In genomic region chr13:98972059-98972458, GRCh38 we compare ENCODE assay signal across 20 cellular contexts. TPM values are rescaled to one million over a fixed set of nuclear protein-coding genes. Genes with fewer than 3 reads are reported as not detected.
A peak's percentile ranks its signal among the peaks of the same experiment; 100 is the strongest.
DNase-seq lines count a peak whose midpoint lies in the region; ATAC-seq and TF ChIP-seq lines count a peak whose summit lies in the region.
"Had no signal": no experiment of that assay in that cellular context is flagged by ENCODE, and none has a peak within 500 bp of the region (broad histone marks: within the 10 kb centered on the region; RNA-seq: fewer than 3 reads in every experiment).

No MANE protein-coding gene starts in this region.

- no peak overlapping the region for H3K4ac ChIP-seq in neuronal stem cell (ENCODE audit: low read length)

- no peak overlapping the region for H3K23ac ChIP-seq in neuronal stem cell (ENCODE audit: low read depth, low read length, poor library complexity)

- intact Hi-C loops in left cardiac atrium (cut with DNase I): no loop called here
- intact Hi-C loops in esophagus muscularis mucosa (cut with DNase I): no loop called here

- no peak overlapping the region for H2BK12ac ChIP-seq in neuronal stem cell (ENCODE audit: low read length)

- H3K18ac ChIP-seq in neuronal stem cell (ENCODE audit: low read length): no peak overlapping the region

- no peak for TF ChIP-seq EP300 in esophagus muscularis mucosa (IDR thresholded peaks at IDR 0.05)

- peak overlapping the region; percentile 79 for H3K27ac ChIP-seq in cardiac muscle cell
- H3K27ac ChIP-seq in esophagus muscularis mucosa (replicated peaks in 1 of 4): peak overlapping the region; percentile 50 to 74 (median 62)
- H3K27ac ChIP-seq in neuronal stem cell (replicated peaks; ENCODE audit: low read length): no peak overlapping the region
- H3K27ac ChIP-seq: HL-60 had no signal

- H3K36me3 ChIP-seq in cardiac muscle cell (no peaks in the 10 kb centered on the region), esophagus muscularis mucosa (no peaks in the 10 kb centered on the region), neuronal stem cell (replicated peaks in 1 of 2; ENCODE audit: control insufficient read depth in 2 of 2, insufficient read depth in 2 of 2, low read length in 2 of 2) (no peaks in the 10 kb centered on the region)

- TF ChIP-seq POLR2A in esophagus muscularis mucosa (IDR thresholded peaks at IDR 0.05; ENCODE audit: low read depth): no peak

- no peak overlapping the region for H3K4me3 ChIP-seq in cardiac muscle cell
- no peak overlapping the region for H3K4me3 ChIP-seq in esophagus muscularis mucosa
- no peak overlapping the region for H3K4me3 ChIP-seq in neuronal stem cell (ENCODE audit: low read length in 2 of 2)
- H3K4me3 ChIP-seq: skin epidermis had no signal

- DNase-seq in cardiac muscle cell (ENCODE audit: low read depth in 1 of 2, low spot score in 1 of 2) (no peak), left cardiac atrium (no peak), esophagus muscularis mucosa (ENCODE audit: extremely low spot score) (no peak), neuronal stem cell (ENCODE audit: low spot score) (no peak)
- no peak for DNase-seq in stimulated activated CD4-positive, alpha-beta T cell treated with anti-CD3 and anti-CD28 coated beads, Interleukin-2, amount 100 ng/mL, for 24 hours
- no peak for DNase-seq in activated CD8-positive, alpha-beta memory T cell treated with anti-CD3 and anti-CD28 coated beads, Interleukin-2, amount 50 U/mL, for 48 hours
- DNase-seq: activated CD4-positive, alpha-beta T cell treated with anti-CD3 and anti-CD28 coated beads, Interleukin-2, amount 50 U/mL, for 48 hours; activated T-cell treated with anti-CD3 and anti-CD28 coated beads, Interleukin-2, amount 50 U/mL, for 24 hours; GOT3; kidney; NCI-H774; occipital lobe; stimulated activated CD4-positive, alpha-beta T cell treated with anti-CD3 and anti-CD28 coated beads, Interleukin-4, amount 100 ng/mL, for 4 hours; stimulated activated CD8-positive, alpha-beta memory T cell treated with anti-CD3 and anti-CD28 coated beads, Interleukin-4, amount 100 ng/mL, for 48 hours had no signal

- H3K27me3 ChIP-seq in cardiac muscle cell (no peaks in the 10 kb centered on the region), esophagus muscularis mucosa (no peaks in the 10 kb centered on the region), neuronal stem cell (ENCODE audit: control insufficient read depth in 3 of 3, insufficient read depth in 3 of 3, low read depth in 1 of 3, low read length in 3 of 3) (no peaks in the 10 kb centered on the region)

- no peak overlapping the region for H4K91ac ChIP-seq in neuronal stem cell (ENCODE audit: low read depth, low read length, poor library complexity)

- H2AK5ac ChIP-seq in neuronal stem cell (ENCODE audit: low read depth, low read length): no peak overlapping the region

- WGBS in esophagus muscularis mucosa: 25% methylated on average over 3 of the region's 3 CpGs
- no CpG with 5 or more reads among the region's 3 CpGs for WGBS in neuronal stem cell (ENCODE audit: extremely low coverage in 2 of 2, insufficient read length in 2 of 2, insufficient replicate concordance in 1 of 2), 2 donors

- no peak overlapping the region for H2BK5ac ChIP-seq in neuronal stem cell (ENCODE audit: low read length)

- H2BK120ac ChIP-seq in neuronal stem cell (ENCODE audit: low read depth, low read length): no peak overlapping the region

- H3K14ac ChIP-seq in neuronal stem cell (ENCODE audit: low read length): no peak overlapping the region

- H3K9me3 ChIP-seq in cardiac muscle cell (ENCODE audit: low read depth) (no peaks in the 10 kb centered on the region), esophagus muscularis mucosa (no peaks in the 10 kb centered on the region), neuronal stem cell (replicated peaks in 1 of 2; ENCODE audit: control insufficient read depth in 2 of 2, insufficient read depth in 1 of 2, low read depth in 1 of 2, low read length in 2 of 2) (peaks cover 0 to 2% of the 10 kb centered on the region in 2 donors)

- TF ChIP-seq CTCF in cardiac muscle cell (IDR thresholded peaks at IDR 0.05; ENCODE audit: low read depth, low read length) (no peak), esophagus muscularis mucosa (IDR thresholded peaks at IDR 0.05) (no peak)

- H3K79me1 ChIP-seq in neuronal stem cell (ENCODE audit: low read depth, low read length): no peaks in the 10 kb centered on the region

- no peak overlapping the region for H3K9ac ChIP-seq in neuronal stem cell (ENCODE audit: low read depth, low read length, poor library complexity)

- H3K4me2 ChIP-seq in neuronal stem cell (ENCODE audit: insufficient read depth, low read length, poor library complexity, severe bottlenecking): no peak overlapping the region

- ATAC-seq in left cardiac atrium (no peak), HG03196 (IDR thresholded peaks at IDR 0.05; ENCODE audit: unreplicated experiment) (no peak), HG02623 (IDR thresholded peaks at IDR 0.05; ENCODE audit: unreplicated experiment) (no peak)
- ATAC-seq: activated naive CD4-positive, alpha-beta T cell treated with anti-CD3 and anti-CD28 coated beads, Interleukin-2, amount 50 U/mL, for 72 hours had no signal

- no peak overlapping the region for H4K8ac ChIP-seq in neuronal stem cell (ENCODE audit: low read depth, low read length)

- H3K4me1 ChIP-seq in cardiac muscle cell (ENCODE audit: low read depth): peaks cover 60% of the 10 kb centered on the region
- H3K4me1 ChIP-seq in esophagus muscularis mucosa: peaks cover 58 to 93% (median 90%) of the 10 kb centered on the region in 4 donors
- H3K4me1 ChIP-seq in neuronal stem cell (ENCODE audit: control insufficient read depth in 2 of 2, insufficient read depth in 1 of 2, low read depth in 1 of 2, low read length in 2 of 2): peaks cover 14 to 21% of the 10 kb centered on the region in 2 donors

- H2AFZ ChIP-seq in neuronal stem cell (ENCODE audit: low read length): peak overlapping the region; percentile 68

- no peak overlapping the region for H2BK15ac ChIP-seq in neuronal stem cell (ENCODE audit: low read length)

RNA-seq across cellular contexts. Expression of gene DOCK9, which starts 5.8 kb away (rescaled TPM):
- total RNA-seq in cardiac muscle cell (32.8 and 61.3 TPM in 2 replicates), left cardiac atrium (10 to 100 TPM; 42.1 to 67.5 TPM), esophagus muscularis mucosa (100 to 1,000 TPM; 127 to 191 (median 154) TPM)
- 33.2 and 39.1 TPM in 2 replicates for polyA plus RNA-seq in cardiac muscle cell
- 4.5 TPM for polyA plus RNA-seq in neuronal stem cell (2013, experiment 1 of 2)
- 4.3 TPM for polyA plus RNA-seq in neuronal stem cell (2013, experiment 2 of 2)
- polyA plus RNA-seq: CD14-positive monocyte had no signal
